In the genomic region with DNA sequence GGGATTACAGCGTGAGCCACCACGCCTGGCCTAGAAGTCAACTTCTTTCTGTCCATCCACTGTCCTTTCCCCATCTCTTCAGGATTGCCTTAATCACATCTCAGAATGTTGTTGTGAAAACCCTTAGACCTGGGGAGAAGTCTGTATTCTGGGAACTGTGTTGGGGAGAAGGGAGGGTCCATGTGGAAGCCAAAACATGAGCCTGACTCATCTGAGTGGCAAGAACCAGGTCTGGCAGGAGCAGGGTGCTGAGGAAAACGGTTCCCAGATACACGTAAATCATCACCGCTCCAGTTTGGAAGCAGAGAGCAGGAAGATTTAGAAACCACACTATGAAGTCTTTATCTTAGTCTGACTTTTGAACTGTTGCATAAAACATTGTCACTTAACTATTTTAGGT, we compare ENCODE assay signal across 13 cellular contexts.
DNase-seq lines count a peak whose midpoint lies in the region; ATAC-seq and TF ChIP-seq lines count a peak whose summit lies in the region.
"Had no signal": no experiment of that assay in that cellular context is flagged by ENCODE, and none has a peak within 500 bp of the region (broad histone marks: within the 10 kb centered on the region; RNA-seq: fewer than 3 reads in every experiment).

No MANE protein-coding gene starts in this region.

- no peak for TF ChIP-seq EP300 in stomach (IDR thresholded peaks at IDR 0.05)

- TF ChIP-seq POLR2A in stomach (IDR thresholded peaks at IDR 0.05) = no peak
- no peak for TF ChIP-seq POLR2A in erythroblast (IDR thresholded peaks at IDR 0.05; ENCODE audit: low read length)
- TF ChIP-seq POLR2A in thyroid gland (IDR thresholded peaks at IDR 0.05) = no peak

- TF ChIP-seq CTCF in ascending aorta (IDR thresholded peaks at IDR 0.05) (no peak), left lung (IDR thresholded peaks at IDR 0.05) (no peak), stomach (IDR thresholded peaks at IDR 0.05) (no peak), thyroid gland (IDR thresholded peaks at IDR 0.05) (no peak)

- peaks cover 0 to 4% of the 10 kb centered on the region in 2 donors for H3K36me3 ChIP-seq in ascending aorta
- peaks cover 0 to 30% of the 10 kb centered on the region in 2 donors for H3K36me3 ChIP-seq in left lung
- peaks cover 6 to 49% (median 36%) of the 10 kb centered on the region in 4 donors for H3K36me3 ChIP-seq in stomach
- H3K36me3 ChIP-seq in thyroid gland = no peaks in the 10 kb centered on the region

- peak overlapping the region; percentile 63 to 80 for H3K27ac ChIP-seq in ascending aorta
- peak overlapping the region in 1 of 2 donors; percentile 28 for H3K27ac ChIP-seq in left lung
- peak overlapping the region in 3 of 5 donors; percentile 5 to 52 (median 13) for H3K27ac ChIP-seq in stomach
- H3K27ac ChIP-seq in thyroid gland = no peak overlapping the region

- H3K4me1 ChIP-seq in ascending aorta (peaks cover 0 to 15% of the 10 kb centered on the region in 2 donors), left lung (no peaks in the 10 kb centered on the region), stomach (peaks cover 0 to 7% (median 3%) of the 10 kb centered on the region in 4 donors), thyroid gland (no peaks in the 10 kb centered on the region)

- H3K27me3 ChIP-seq in ascending aorta (no peaks in the 10 kb centered on the region), left lung (no peaks in the 10 kb centered on the region), stomach (no peaks in the 10 kb centered on the region), thyroid gland (no peaks in the 10 kb centered on the region)

- ATAC-seq in left lung = peak; percentile 58
- ATAC-seq: left colon had no signal

- intact Hi-C loops in ascending aorta (cut with DNase I) (no loop called here), left lung (cut with DNase I) (no loop called here), stomach (cut with DNase I; ENCODE audit: low total_unique reads) (no loop called here), thyroid gland (cut with DNase I) (no loop called here)

- peak; percentile 79 for DNase-seq in GM03348 (ENCODE audit: low spot score)
- DNase-seq in ascending aorta (ENCODE audit: low spot score in 2 of 2) = peak in 1 of 2 donors; percentile 75
- no peak for DNase-seq in left lung
- DNase-seq in stomach = no peak
- no peak for DNase-seq in HuH-7 (ENCODE audit: low spot score)
- no peak for DNase-seq in erythroblast (lab: John Stamatoyannopoulos, UW)
- DNase-seq in thyroid gland = no peak
- DNase-seq: activated B cell treated with CpG ODN at 0.5 μM for 24 hours; activated CD8-positive, alpha-beta memory T cell treated with anti-CD3 and anti-CD28 coated beads, Interleukin-2, amount 50 U/mL, for 4 hours; CD4-positive, alpha-beta T cell; glutamatergic neuron; left colon; MV-4-11 had no signal

- H3K4me3 ChIP-seq in ascending aorta (no peak overlapping the region), left lung (no peak overlapping the region), stomach (no peak overlapping the region), thyroid gland (replicated peaks in 1 of 3) (no peak overlapping the region)

- WGBS in stomach, 5 donors = 78 to 89% (median 84%) methylated on average over 5 of the region's 5 CpGs
- 83 to 94% methylated on average over 5 of the region's 5 CpGs for WGBS in thyroid gland, 2 donors

- H3K9me3 ChIP-seq in ascending aorta (no peaks in the 10 kb centered on the region), left lung (no peaks in the 10 kb centered on the region), stomach (no peaks in the 10 kb centered on the region), thyroid gland (no peaks in the 10 kb centered on the region)

Comparison
In these comparisons a context has a peak if more than half of its experiments do, and no peak if none do; other contexts are left out.
1. H3K27ac ChIP-seq: peak in ascending aorta (2 of 2) and stomach (3 of 5); none in thyroid gland (0 of 3).